Comparison of ENCODE assay signal across 25 cellular contexts in the genomic region with DNA sequence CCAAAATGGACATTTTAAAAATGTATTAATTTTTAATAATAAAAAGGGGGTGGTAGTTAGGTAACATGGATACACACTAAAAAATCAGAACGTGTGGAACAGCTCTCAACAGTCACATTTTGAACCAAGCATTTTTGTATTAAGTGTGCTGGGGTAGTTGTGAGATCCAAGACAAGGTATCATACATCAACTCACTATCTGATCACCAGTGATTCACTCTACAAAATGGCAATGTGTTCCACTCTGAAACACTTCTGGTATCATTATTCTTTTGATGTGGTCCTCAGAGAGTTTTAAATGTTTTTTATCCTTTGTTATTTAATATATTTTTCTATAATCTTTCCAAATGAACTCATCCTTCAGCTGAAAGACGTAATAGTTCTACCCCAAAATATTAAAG.
"Had no signal": no experiment of that assay in that cellular context is flagged by ENCODE, and none has a peak within 500 bp of the region (broad histone marks: within the 10 kb centered on the region; RNA-seq: fewer than 3 reads in every experiment).

No MANE protein-coding gene starts in this region.

- H3K27ac Mint-ChIP-seq: dendritic cell treated with granulocyte-macrophage colony-stimulating factor and Interleukin-4, amounts not matched to agents 40 ng/mL and 50 ng/mL, for 4 days; effector memory CD8-positive, alpha-beta T cell; endodermal cell; mesothelial cell of epicardium; naive B cell had no signal

- H3K9me3 Mint-ChIP-seq: dendritic cell treated with granulocyte-macrophage colony-stimulating factor and Interleukin-4, amounts not matched to agents 40 ng/mL and 50 ng/mL, for 4 days; effector memory CD8-positive, alpha-beta T cell; endodermal cell; mesothelial cell of epicardium; naive B cell had no signal

- H3K36me3 ChIP-seq: colonic mucosa had no signal

- DNase-seq: colonic mucosa; cortex of kidney; effector CD8-positive, alpha-beta T cell; effector memory CD8-positive, alpha-beta T cell; endodermal cell; erythroblast; esophagus squamous epithelium; foreskin fibroblast; foreskin melanocyte; gastrocnemius medialis; glutamatergic neuron; head of caudate nucleus; heart right ventricle; hippocampal formation; left cardiac atrium; left lung; left ventricle myocardium superior; lower lobe of right lung; mesenchymal stem cell; mucosa of descending colon; naive B cell had no signal

- H3K4me1 ChIP-seq: colonic mucosa had no signal

- H3K9me3 ChIP-seq: colonic mucosa, esophagus squamous epithelium, gastrocnemius medialis, heart right ventricle, left lung, lower lobe of right lung, mucosa of descending colon had no signal

- H3K27me3 ChIP-seq: colonic mucosa, esophagus squamous epithelium, gastrocnemius medialis, heart right ventricle, left lung had no signal

- H3K27ac ChIP-seq: colonic mucosa, epithelial cell of prostate, esophagus squamous epithelium, gastrocnemius medialis, heart right ventricle, left lung, lower lobe of right lung had no signal

- H3K4me3 ChIP-seq: colonic mucosa, esophagus squamous epithelium, gastrocnemius medialis, heart right ventricle, left lung, lower lobe of right lung, mucosa of descending colon had no signal

- H3K27me3 Mint-ChIP-seq: dendritic cell treated with granulocyte-macrophage colony-stimulating factor and Interleukin-4, amounts not matched to agents 40 ng/mL and 50 ng/mL, for 4 days; effector memory CD8-positive, alpha-beta T cell; naive B cell had no signal

- ATAC-seq: effector memory CD8-positive, alpha-beta T cell; esophagus mucosa; gastrocnemius medialis; heart right ventricle; left cardiac atrium; left lung; left ventricle myocardium superior; lower lobe of right lung; mucosa of descending colon had no signal

- H3K4me3 Mint-ChIP-seq: dendritic cell treated with granulocyte-macrophage colony-stimulating factor and Interleukin-4, amounts not matched to agents 40 ng/mL and 50 ng/mL, for 4 days; effector memory CD8-positive, alpha-beta T cell; endodermal cell; mesothelial cell of epicardium; naive B cell had no signal
